In genomic region chr3:13393427-13394360, GRCh38 we compare ENCODE assay signal across 2 cellular contexts.
TF ChIP-seq lines count a peak whose summit lies in the region.

No MANE protein-coding gene starts in this region.

TF ChIP-seq in GM23338, 12 proteins besides CTCF, POLR2A, EP300 and RAD21:
- no peak for TF ChIP-seq POLR2AphosphoS5 (IDR thresholded peaks at IDR 0.05; ENCODE audit: low read depth)
TF ChIP-seq in GM23338: peak in this region for 0.

TF ChIP-seq in H1, 55 proteins besides CTCF, POLR2A, EP300 and RAD21:
- TF ChIP-seq JUN (IDR thresholded peaks at IDR 0.05; ENCODE audit: low read depth, low read length): no peak
- no peak for TF ChIP-seq TCF12 (IDR thresholded peaks at IDR 0.05; ENCODE audit: low read depth, low read length)
- no peak for TF ChIP-seq KDM4A (IDR thresholded peaks at IDR 0.05; ENCODE audit: low read depth, low read length, severe bottlenecking)
- TF ChIP-seq EGR1 (IDR thresholded peaks at IDR 0.05; ENCODE audit: borderline replicate concordance, low read depth, low read length): no peak
- no peak for TF ChIP-seq CBX5 (IDR thresholded peaks at IDR 0.05; ENCODE audit: low read depth, low read length)
- TF ChIP-seq USF2 (IDR thresholded peaks at IDR 0.05; ENCODE audit: low read length): no peak
- no peak for TF ChIP-seq RFX5 (IDR thresholded peaks at IDR 0.05; ENCODE audit: borderline replicate concordance, low read depth, low read length)
- TF ChIP-seq TAF7 (optimal IDR thresholded peaks at IDR 0.05; ENCODE audit: borderline replicate concordance, low read depth, low read length): no peak
- TF ChIP-seq ASH2L (IDR thresholded peaks at IDR 0.05; ENCODE audit: low read length): no peak
- no peak for TF ChIP-seq CHD1 (IDR thresholded peaks at IDR 0.05; ENCODE audit: low read depth, low read length)
